ENCODE assay signal across 9 cellular contexts in genomic region chr22:37282385-37282677, GRCh38. TPM values are rescaled to one million over a fixed set of nuclear protein-coding genes. Genes with fewer than 3 reads are reported as not detected.
A peak's percentile ranks its signal among the peaks of the same experiment; 100 is the strongest.
DNase-seq lines count a peak whose midpoint lies in the region; ATAC-seq and TF ChIP-seq lines count a peak whose summit lies in the region.
"Had no signal": no experiment of that assay in that cellular context is flagged by ENCODE, and none has a peak within 500 bp of the region (broad histone marks: within the 10 kb centered on the region; RNA-seq: fewer than 3 reads in every experiment).

Gene CYTH4 (plus strand): TSS chr22:37282508. CDS start chr22:37282570, 62 bp downstream.

- peak within 1 kb of the TSS; percentile 39 to 70 for H3K4me3 ChIP-seq in muscle layer of duodenum (ENCODE audit: low read depth in 1 of 2, low read length in 2 of 2)

- TF ChIP-seq CTCF in subcutaneous adipose tissue (IDR thresholded peaks at IDR 0.05; ENCODE audit: low read depth), result no peak

- peaks cover 0 to 8% of the 10 kb centered on the region in 2 donors for H3K4me1 ChIP-seq in muscle layer of duodenum (ENCODE audit: control insufficient read depth in 1 of 2, insufficient read depth in 2 of 2, low read length in 2 of 2)

- no peaks in the 10 kb centered on the region for H3K36me3 ChIP-seq in muscle layer of duodenum (ENCODE audit: control insufficient read depth in 1 of 2, insufficient read depth in 2 of 2, low read length in 2 of 2)

- H3K9me3 ChIP-seq in muscle layer of duodenum (ENCODE audit: control insufficient read depth in 1 of 2, low read length in 2 of 2), result no peaks in the 10 kb centered on the region

- peak within 1 kb of the TSS; percentile 84 for H3K27ac ChIP-seq in muscle layer of duodenum (ENCODE audit: low read length)

- peak; percentile 57 for ATAC-seq in GM19455 (IDR thresholded peaks at IDR 0.05; ENCODE audit: unreplicated experiment)
- no peak for ATAC-seq in HG03520 (IDR thresholded peaks at IDR 0.05; ENCODE audit: unreplicated experiment)

- intact Hi-C loops in T-helper 1 cell treated with Interleukin-12 subunit alpha and Interleukin-12 subunit beta and Interleukin-4 antibody, amounts not matched to agents 30 ng/mL and 1 ng/mL, for 36 hours (cut with micrococcal nuclease), result loop anchor here (1.0 to 2.0 kb wide), 2 partner anchors 15 to 64 kb away; no protein-coding TSS in a partner anchor

- POLR2A ChIA-PET in HEK293T (lab: Yijun Ruan, JAX), result no interaction called here

- no peaks in the 10 kb centered on the region for H3K27me3 ChIP-seq in muscle layer of duodenum (ENCODE audit: low read depth, low read length)

- CTCF ChIA-PET in HEK293T (lab: Yijun Ruan, JAX), result interaction anchor here (0.5 kb wide), 1 partner anchor 33 kb away, joined by 4 read pairs; no protein-coding TSS in a partner anchor

- DNase-seq in activated naive CD8-positive, alpha-beta T cell treated with anti-CD3 and anti-CD28 coated beads, Interleukin-2, amount 50 U/mL, for 16 hours (ENCODE audit: low read depth, low spot score), result peak; percentile 49
- DNase-seq in NCI-H1694 (lab: John Stamatoyannopoulos, UW) (no peak), HEK293T (ENCODE audit: extremely low spot score) (no peak)

TF ChIP-seq in HEK293T, 16 proteins besides CTCF, POLR2A, EP300 and RAD21:
- TF ChIP-seq FOXA1 (IDR thresholded peaks at IDR 0.05) (no peak), SP1 (IDR thresholded peaks at IDR 0.05) (no peak), LEF1 (IDR thresholded peaks at IDR 0.05; ENCODE audit: borderline replicate concordance) (no peak), L3MBTL2 (conservative IDR thresholded peaks at IDR 0.05) (no peak), SUZ12 (IDR thresholded peaks at IDR 0.05) (no peak)

RNA-seq across cellular contexts. Expression of gene CYTH4, which starts in this region (rescaled TPM):
- 148 and 160 TPM in 2 replicates for total RNA-seq in T-helper 1 cell treated with Interleukin-12 subunit alpha and Interleukin-12 subunit beta and Interleukin-4 antibody, amounts not matched to agents 30 ng/mL and 1 ng/mL, for 36 hours
- 10 to 100 TPM; 13.2 to 40.3 (median 22.1) TPM for total RNA-seq in subcutaneous adipose tissue
- total RNA-seq: NCI-H460 had no signal
